In genomic region chrX:72312311-72312940, GRCh38 we compare ENCODE assay signal across 15 cellular contexts. TPM values are rescaled to one million over a fixed set of nuclear protein-coding genes. Genes with fewer than 3 reads are reported as not detected.
DNase-seq lines count a peak whose midpoint lies in the region; ATAC-seq, FAIRE-seq and TF ChIP-seq lines count a peak whose summit lies in the region.
"Had no signal": no experiment of that assay in that cellular context is flagged by ENCODE, and none has a peak within 500 bp of the region (broad histone marks: within the 10 kb centered on the region; RNA-seq: fewer than 3 reads in every experiment).

No MANE protein-coding gene starts in this region.

- intact Hi-C loops in body of pancreas (cut with DNase I) = no loop called here

- H3K4me1 Mint-ChIP-seq in osteocyte (ENCODE audit: unreplicated experiment) = peaks cover 10% of the 10 kb centered on the region

- ATAC-seq in gastroesophageal sphincter (peak; percentile 48), omental fat pad (ENCODE audit: low FRiP score) (no peak), body of pancreas (no peak)
- ATAC-seq: A549, GM12878, GM23338 had no signal

- H3K4me3 Mint-ChIP-seq in osteocyte (ENCODE audit: unreplicated experiment) = no peak overlapping the region
- H3K4me3 Mint-ChIP-seq: CD4-positive, alpha-beta memory T cell; GM23338 had no signal

- H3K4me3 ChIP-seq in bronchial epithelial cell (ENCODE audit: low read depth, low read length) (no peak overlapping the region), gastroesophageal sphincter (no peak overlapping the region), body of pancreas (no peak overlapping the region)
- H3K4me3 ChIP-seq: A549, GM12878, GM23338 had no signal

- no peak for TF ChIP-seq POLR2A in gastroesophageal sphincter (IDR thresholded peaks at IDR 0.05)
- TF ChIP-seq POLR2A in body of pancreas (IDR thresholded peaks at IDR 0.05) = no peak

- H3K9me3 ChIP-seq in gastroesophageal sphincter = no peaks in the 10 kb centered on the region
- no peaks in the 10 kb centered on the region for H3K9me3 ChIP-seq in body of pancreas
- H3K9me3 ChIP-seq: A549, BE2C had no signal

- H3K27me3 ChIP-seq in bronchial epithelial cell (ENCODE audit: control insufficient read depth, insufficient read depth, low read length) (peaks cover 6% of the 10 kb centered on the region), gastroesophageal sphincter (no peaks in the 10 kb centered on the region), body of pancreas (no peaks in the 10 kb centered on the region)

- no peak for TF ChIP-seq EP300 in gastroesophageal sphincter (IDR thresholded peaks at IDR 0.05)

- peak overlapping the region in 1 of 4 donors; percentile 71 for H3K27ac ChIP-seq in gastroesophageal sphincter
- H3K27ac ChIP-seq in body of pancreas = no peak overlapping the region
- H3K27ac ChIP-seq: A549, C4-2B had no signal

- TF ChIP-seq CTCF in bronchial epithelial cell (IDR thresholded peaks at IDR 0.05; ENCODE audit: insufficient read depth, low read length, severe bottlenecking) (no peak), gastroesophageal sphincter (IDR thresholded peaks at IDR 0.05) (no peak), osteocyte (IDR thresholded peaks at IDR 0.05) (no peak), omental fat pad (IDR thresholded peaks at IDR 0.05) (no peak), body of pancreas (IDR thresholded peaks at IDR 0.05) (no peak)

- H3K9me3 Mint-ChIP-seq in osteocyte (ENCODE audit: unreplicated experiment) = no peaks in the 10 kb centered on the region

- H3K27ac Mint-ChIP-seq in osteocyte (ENCODE audit: unreplicated experiment) = no peak overlapping the region
- H3K27ac Mint-ChIP-seq: CD4-positive, alpha-beta memory T cell; GM23338 had no signal

- DNase-seq in bronchial epithelial cell (ENCODE audit: low read depth) (peak; percentile 49), osteocyte (ENCODE audit: extremely low spot score, unreplicated experiment) (peak; percentile 63), omental fat pad (ENCODE audit: low spot score) (no peak), SIG-M5 treated with dmso at 0.1 percent for 504 hours (lab: John Stamatoyannopoulos, UW; ENCODE audit: unreplicated experiment) (no peak), body of pancreas (no peak)
- DNase-seq: BE2C; CD4-positive, alpha-beta memory T cell; DMS79; H7 had no signal

- 67% methylated on average over 1 of the region's 14 CpGs; no CpG with 5 or more reads in 1 of the 2 donors for WGBS in gastroesophageal sphincter (ENCODE audit: low coverage in 1 of 2), 2 donors
- 88% methylated on average over 7 of the region's 14 CpGs; no CpG with 5 or more reads in 1 of the 2 donors for WGBS in body of pancreas, 2 donors

- H3K36me3 ChIP-seq in bronchial epithelial cell (ENCODE audit: control insufficient read depth, insufficient read depth, low read length) (no peaks in the 10 kb centered on the region), gastroesophageal sphincter (no peaks in the 10 kb centered on the region), body of pancreas (replicated peaks in 1 of 2; ENCODE audit: insufficient read depth in 1 of 2, low read depth in 2 of 2) (no peaks in the 10 kb centered on the region)
- H3K36me3 ChIP-seq: BE2C had no signal

- H3K27me3 Mint-ChIP-seq in osteocyte (ENCODE audit: unreplicated experiment) = peaks cover 6% of the 10 kb centered on the region

- no peak for FAIRE-seq in bronchial epithelial cell (lab: Jason Lieb, UNC)
- FAIRE-seq: A549, GM12878, GM18507 had no signal

- peaks cover 0 to 48% (median 4%) of the 10 kb centered on the region in 3 donors for H3K4me1 ChIP-seq in gastroesophageal sphincter
- peaks cover 9% of the 10 kb centered on the region for H3K4me1 ChIP-seq in body of pancreas

- H3K36me3 Mint-ChIP-seq in osteocyte (ENCODE audit: unreplicated experiment) = no peaks in the 10 kb centered on the region
- H3K36me3 Mint-ChIP-seq: CD4-positive, alpha-beta memory T cell had no signal

RNA-seq across cellular contexts. Expression of gene CITED1, which starts 6.7 kb away (rescaled TPM):
- 0.26 TPM in 1 of 2 replicates, not detected in the other for total RNA-seq in bronchial epithelial cell
- total RNA-seq in gastroesophageal sphincter = 1 to 10 TPM in 2 of 4 donors, not detected in 2; 1.4 to 1.7 TPM
- total RNA-seq in osteocyte = 1.1 TPM in 1 of 2 replicates, not detected in the other
- total RNA-seq in omental fat pad = 1 to 10 TPM in 2 of 4 donors, under 1 TPM in 1, not detected in 1; 0.60 to 5.0 (median 4.7) TPM
- total RNA-seq in body of pancreas = not detected
- total RNA-seq: CD4-positive, alpha-beta memory T cell; GM12878 had no signal

RNA-seq across cellular contexts. Expression of gene RPS4X, which starts 35.4 kb away (rescaled TPM):
- total RNA-seq in bronchial epithelial cell = 1,256 and 1,722 TPM in 2 replicates
- 1,000 to 10,000 TPM in 1 of 4 donors, 100 to 1,000 TPM in 3; 628 to 1,072 (median 791) TPM for total RNA-seq in gastroesophageal sphincter
- 1,562 and 1,587 TPM in 2 replicates for total RNA-seq in osteocyte
- total RNA-seq in omental fat pad = 1,000 to 10,000 TPM in 2 of 4 donors, 100 to 1,000 TPM in 2; 603 to 1,148 (median 884) TPM
- total RNA-seq in body of pancreas = 100 to 1,000 TPM; 477 to 833 TPM

Comparison
In these comparisons a context has a peak if more than half of its experiments do, and no peak if none do; other contexts are left out.
1. DNase-seq: peak in bronchial epithelial cell (single experiment) and osteocyte (single experiment); none in omental fat pad (single experiment), SIG-M5 treated with dmso at 0.1 percent for 504 hours (single experiment) and body of pancreas (0 of 4).